Comparison of ENCODE assay signal across 13 cellular contexts in genomic region chr11:100831929-100832480, GRCh38.
DNase-seq lines count a peak whose midpoint lies in the region; ATAC-seq, FAIRE-seq and TF ChIP-seq lines count a peak whose summit lies in the region.
"Had no signal": no experiment of that assay in that cellular context is flagged by ENCODE, and none has a peak within 500 bp of the region (broad histone marks: within the 10 kb centered on the region; RNA-seq: fewer than 3 reads in every experiment).

No MANE protein-coding gene starts in this region.

- H3K4me1 ChIP-seq in liver (ENCODE audit: control insufficient read depth in 4 of 4, insufficient read depth in 4 of 4, low read length in 3 of 4) (peaks cover 7 to 30% (median 19%) of the 10 kb centered on the region in 4 donors), HepG2 (ENCODE audit: insufficient read depth, low read length) (peaks cover 17% of the 10 kb centered on the region), H1 (replicated peaks in 1 of 4; ENCODE audit: control insufficient read depth in 3 of 4, insufficient read depth in 4 of 4, low read length in 3 of 4) (peaks cover 4 to 24% (median 12%) of the 10 kb centered on the region in 4 experiments; a peak in 6 of 7 replicates)
- H3K4me1 ChIP-seq: Peyer's patch had no signal

- H2AFZ ChIP-seq in HepG2 (ENCODE audit: low read length) (no peak overlapping the region), H1 (ENCODE audit: low read length) (no peak overlapping the region)

- DNase-seq in HepG2 (ENCODE audit: low spot score): no peak
- no peak for DNase-seq in H1 (ENCODE audit: low read depth in 1 of 2, low spot score in 2 of 2)
- DNase-seq in lower leg skin (ENCODE audit: low spot score in 2 of 2): peak; percentile 41 to 88
- DNase-seq in NOMO-1 treated with dmso at 0.1 percent for 144 hours (lab: John Stamatoyannopoulos, UW; ENCODE audit: unreplicated experiment): no peak
- no peak for DNase-seq in stimulated activated naive CD4-positive, alpha-beta T cell treated with Interleukin-2 at 50 U/mL for 16 hours (lab: John Stamatoyannopoulos, UW)
- no peak for DNase-seq in GDM1 (lab: John Stamatoyannopoulos, UW)
- no peak for DNase-seq in UCSD-AML1 (lab: John Stamatoyannopoulos, UW; ENCODE audit: unreplicated experiment)
- DNase-seq: Kasumi-1, NCI-H1436, Peyer's patch, substantia nigra had no signal

- no peak overlapping the region for H3K56ac ChIP-seq in H1 (replicated peaks; ENCODE audit: insufficient read length, low read depth, low read length)

- TF ChIP-seq RAD21 in liver (IDR thresholded peaks at IDR 0.05): peak; percentile 40 to 44
- no peak for TF ChIP-seq RAD21 in HepG2 (CRISPR knock-in tag; IDR thresholded peaks at IDR 0.05)
- no peak for TF ChIP-seq RAD21 in H1 (IDR thresholded peaks at IDR 0.05 in 1 of 2, conservative IDR thresholded peaks at IDR 0.05 in 1 of 2; ENCODE audit: low read depth in 2 of 2, low read length in 2 of 2)

- H2AK5ac ChIP-seq in H1 (ENCODE audit: low read depth, low read length): peak overlapping the region; percentile 5; the same call in 1 of the 2 replicates

- no peaks in the 10 kb centered on the region; the same call in 1 of the 2 replicates for H3K79me1 ChIP-seq in H1 (ENCODE audit: low read depth, low read length)

- no peaks in the 10 kb centered on the region for H3K9me3 ChIP-seq in liver (ENCODE audit: control insufficient read depth in 4 of 4, low read length in 3 of 4)
- H3K9me3 ChIP-seq in HepG2 (ENCODE audit: low read length): no peaks in the 10 kb centered on the region
- no peaks in the 10 kb centered on the region for H3K9me3 ChIP-seq in H1 (ENCODE audit: insufficient read depth in 2 of 2, low read depth in 1 of 2, low read length in 1 of 2)
- H3K9me3 ChIP-seq: Peyer's patch had no signal

- H4K5ac ChIP-seq in H1 (ENCODE audit: insufficient read length, low read depth, low read length): no peak overlapping the region

- TF ChIP-seq EP300 in HepG2 (IDR thresholded peaks at IDR 0.05; ENCODE audit: low read depth in 2 of 2, low read length in 2 of 2) (no peak), HepG2 (CRISPR knock-in tag; IDR thresholded peaks at IDR 0.05; ENCODE audit: borderline replicate concordance) (no peak), H1 (IDR thresholded peaks at IDR 0.05; ENCODE audit: borderline replicate concordance in 1 of 2, low read depth in 2 of 2, low read length in 2 of 2) (no peak)

- no peak overlapping the region for H3K4ac ChIP-seq in H1 (replicated peaks; ENCODE audit: insufficient read length, low read depth, low read length)

- BruUV-seq in HepG2 (replicated peaks; lab: Mats Ljungman, UMichigan): no TSS peak

- ATAC-seq in HepG2: no peak

- peak overlapping the region; percentile 74 to 75 for H3K27ac ChIP-seq in liver (ENCODE audit: low read depth in 1 of 2, low read length in 2 of 2)
- H3K27ac ChIP-seq in HepG2 (ENCODE audit: extremely low read length, insufficient read depth, low read length): no peak overlapping the region
- H3K27ac ChIP-seq in H1 (ENCODE audit: low read depth, low read length): no peak overlapping the region
- H3K27ac ChIP-seq: Peyer's patch had no signal

- no peak overlapping the region for H2BK15ac ChIP-seq in H1 (ENCODE audit: low read length)

- TF ChIP-seq POLR2A in HepG2 (IDR thresholded peaks at IDR 0.05; ENCODE audit: insufficient read depth in 1 of 2, low read depth in 2 of 2, low read length in 2 of 2): no peak
- no peak for TF ChIP-seq POLR2A in H1 (IDR thresholded peaks at IDR 0.05; ENCODE audit: control extremely low read depth in 1 of 2, low read depth in 2 of 2, low read length in 2 of 2)
- TF ChIP-seq POLR2A in lower leg skin (IDR thresholded peaks at IDR 0.05): no peak

- H3K79me2 ChIP-seq in HepG2 (ENCODE audit: insufficient read depth, low read length): no peaks in the 10 kb centered on the region
- H3K79me2 ChIP-seq in H1 (ENCODE audit: control insufficient read depth in 1 of 2, insufficient read depth in 2 of 2, low read length in 2 of 2): peaks cover 0 to 33% of the 10 kb centered on the region in 2 experiments; a peak in 2 of 4 replicates

- TF ChIP-seq CTCF in liver (IDR thresholded peaks at IDR 0.05; ENCODE audit: low read depth, low read length, missing input control) (no peak), HepG2 (CRISPR knock-in tag; IDR thresholded peaks at IDR 0.05) (no peak), H1 (IDR thresholded peaks at IDR 0.05; ENCODE audit: control extremely low read depth in 1 of 3, insufficient read depth in 1 of 3, low read depth in 1 of 3, low read length in 3 of 3) (no peak), lower leg skin (IDR thresholded peaks at IDR 0.05) (no peak)

- no peak overlapping the region; the same call in 1 of the 2 replicates for H3K18ac ChIP-seq in H1 (ENCODE audit: extremely low read depth, low read length)

- no peak overlapping the region for H2BK5ac ChIP-seq in H1 (ENCODE audit: low read depth, low read length)

- H3K9ac ChIP-seq in liver (ENCODE audit: low read depth in 1 of 2, low read length in 2 of 2) (no peak overlapping the region), HepG2 (ENCODE audit: insufficient read depth, low read depth, low read length) (no peak overlapping the region), H1 (replicated peaks in 1 of 4; ENCODE audit: extremely low read depth in 1 of 4, low read depth in 3 of 4, low read length in 3 of 4) (no peak overlapping the region)

- FAIRE-seq in HepG2 (lab: Jason Lieb, UNC): no peak
- FAIRE-seq in H1 (lab: Jason Lieb, UNC): no peak
- FAIRE-seq: GM18507 had no signal

- H4K91ac ChIP-seq in H1 (replicated peaks; ENCODE audit: insufficient read length, low read length): no peak overlapping the region

- H3K36me3 ChIP-seq in liver (ENCODE audit: control insufficient read depth in 4 of 4, insufficient read depth in 3 of 4, low read depth in 1 of 4, low read length in 3 of 4): no peaks in the 10 kb centered on the region
- no peaks in the 10 kb centered on the region for H3K36me3 ChIP-seq in HepG2 (replicated peaks in 1 of 2; ENCODE audit: control insufficient read depth in 1 of 2, insufficient read depth in 2 of 2, low read length in 2 of 2)
- H3K36me3 ChIP-seq in H1 (ENCODE audit: control insufficient read depth in 2 of 4, insufficient read depth in 4 of 4, low read length in 3 of 4): no peaks in the 10 kb centered on the region
- H3K36me3 ChIP-seq: Peyer's patch had no signal

- no peak overlapping the region for H2BK20ac ChIP-seq in H1 (ENCODE audit: low read length)

- H4K20me1 ChIP-seq in HepG2 (ENCODE audit: insufficient read depth, low read length) (no peaks in the 10 kb centered on the region), H1 (replicated peaks in 1 of 2; ENCODE audit: control insufficient read depth in 1 of 2, insufficient read depth in 2 of 2, low read length in 2 of 2) (no peaks in the 10 kb centered on the region)

- CTCF ChIA-PET in HepG2 (lab: Yijun Ruan, JAX; ENCODE audit: low intra/inter-chr PET ratio, low total read pairs) (no interaction called here), H1 (lab: Charles Lee; ENCODE audit: partially characterized antibody) (interaction anchor here (0.9 to 2.8 kb wide), 9 partner anchors 8 to 202 kb away, joined by 3 to 13 read pairs (median 3); no protein-coding TSS in a partner anchor)

- no peaks in the 10 kb centered on the region for H3K27me3 ChIP-seq in liver (ENCODE audit: control insufficient read depth in 4 of 4, insufficient read depth in 4 of 4, low read length in 3 of 4)
- H3K27me3 ChIP-seq in HepG2 (ENCODE audit: control insufficient read depth in 1 of 2, insufficient read depth in 2 of 2, low read length in 2 of 2): no peaks in the 10 kb centered on the region
- no peaks in the 10 kb centered on the region for H3K27me3 ChIP-seq in H1 (replicated peaks in 1 of 4; ENCODE audit: control insufficient read depth in 3 of 4, extremely low read depth in 1 of 4, insufficient read depth in 3 of 4, low read length in 3 of 4)
- H3K27me3 ChIP-seq: Peyer's patch had no signal

- no peak overlapping the region for H3K23ac ChIP-seq in H1 (ENCODE audit: insufficient read length)

- H2BK120ac ChIP-seq in H1 (replicated peaks; ENCODE audit: low read depth, low read length): no peak overlapping the region

- H3K4me2 ChIP-seq in HepG2 (ENCODE audit: low read depth, low read length): no peak overlapping the region
- no peak overlapping the region; a peak in 1 of 4 replicates for H3K4me2 ChIP-seq in H1 (ENCODE audit: insufficient read depth in 1 of 2, low read depth in 2 of 2, low read length in 2 of 2)

- intact Hi-C loops in HepG2 (cut with micrococcal nuclease; ENCODE audit: unreplicated experiment) (no loop called here), lower leg skin (cut with DNase I; ENCODE audit: low total_unique reads) (no loop called here)

- in situ Hi-C loops in HepG2 (cut with HindIII; ENCODE audit: extremely low pct_ligation_motif_present, low pct_unique_long_range_greater_than_20kb): no loop called here

- 23% methylated on average over 5 of the region's 5 CpGs for WGBS in liver
- 50% methylated on average over 5 of the region's 5 CpGs for WGBS in HepG2 (ENCODE audit: low lambda C conversion rate)
- 77% methylated on average over 5 of the region's 5 CpGs; no CpG with 5 or more reads in 1 of the 2 experiments for WGBS in H1 (ENCODE audit: extremely low coverage in 1 of 2, insufficient coverage in 1 of 2, insufficient read length in 1 of 2, insufficient replicate concordance in 2 of 2, low coverage in 1 of 2, low lambda C conversion rate in 2 of 2, missing lambda C conversion rate in 1 of 2), 2 experiments
- 30 to 52% methylated on average over 5 of the region's 5 CpGs for WGBS in lower leg skin, 2 donors

- POLR2A ChIA-PET in HepG2 (lab: Yijun Ruan, JAX) (no interaction called here), H1 (lab: Charles Lee; ENCODE audit: partially characterized antibody) (interaction anchor here (1.1 kb wide), 1 partner anchor 27 kb away, joined by 3 read pairs; no protein-coding TSS in a partner anchor)

- H4K8ac ChIP-seq in H1 (ENCODE audit: extremely low read depth, insufficient read depth, low read length): no peak overlapping the region

- no peak overlapping the region for H3K14ac ChIP-seq in H1 (ENCODE audit: insufficient read length)

- no peak overlapping the region for H3K4me3 ChIP-seq in liver (ENCODE audit: low read depth in 1 of 3, low read length in 3 of 3)
- no peak overlapping the region for H3K4me3 ChIP-seq in HepG2 (replicated peaks in 1 of 3; ENCODE audit: insufficient read depth in 1 of 3, low read depth in 2 of 3, low read length in 3 of 3)
- H3K4me3 ChIP-seq in H1 (ENCODE audit: extremely low read depth in 1 of 4, insufficient read depth in 2 of 4, low read depth in 3 of 4, low read length in 4 of 4): no peak overlapping the region
- no peak overlapping the region for H3K4me3 ChIP-seq in lower leg skin (ENCODE audit: low read depth, poor library complexity, severe bottlenecking)
- H3K4me3 ChIP-seq: Peyer's patch had no signal

- H2BK12ac ChIP-seq in H1 (ENCODE audit: low read depth, low read length): peak overlapping the region; percentile 10; the same call in 1 of the 2 replicates

- H3K23me2 ChIP-seq in H1 (ENCODE audit: low read depth, low read length): no peaks in the 10 kb centered on the region

TF ChIP-seq in HepG2, 621 proteins besides CTCF, POLR2A, EP300 and RAD21 (continues in another document):
- no peak for TF ChIP-seq ZFYVE20 (CRISPR knock-in tag; IDR thresholded peaks at IDR 0.05; ENCODE audit: borderline replicate concordance, low read depth)

TF ChIP-seq in H1, 55 proteins besides CTCF, POLR2A, EP300 and RAD21 (continues in another document):
- TF ChIP-seq ASH2L (IDR thresholded peaks at IDR 0.05; ENCODE audit: low read length) (no peak), SP1 (IDR thresholded peaks at IDR 0.05; ENCODE audit: low read depth, low read length) (no peak)

Comparison
In these comparisons a context has a peak if more than half of its experiments do, and no peak if none do; other contexts are left out.
1. H3K27ac ChIP-seq: peak in liver (2 of 2); none in HepG2 (single experiment) and H1 (single experiment).
2. DNase-seq: peak in lower leg skin (2 of 2); none in HepG2 (single experiment), H1 (0 of 2), NOMO-1 treated with dmso at 0.1 percent for 144 hours (single experiment), stimulated activated naive CD4-positive, alpha-beta T cell treated with Interleukin-2 at 50 U/mL for 16 hours (single experiment), GDM1 (single experiment) and UCSD-AML1 (single experiment).